In the genomic region with DNA sequence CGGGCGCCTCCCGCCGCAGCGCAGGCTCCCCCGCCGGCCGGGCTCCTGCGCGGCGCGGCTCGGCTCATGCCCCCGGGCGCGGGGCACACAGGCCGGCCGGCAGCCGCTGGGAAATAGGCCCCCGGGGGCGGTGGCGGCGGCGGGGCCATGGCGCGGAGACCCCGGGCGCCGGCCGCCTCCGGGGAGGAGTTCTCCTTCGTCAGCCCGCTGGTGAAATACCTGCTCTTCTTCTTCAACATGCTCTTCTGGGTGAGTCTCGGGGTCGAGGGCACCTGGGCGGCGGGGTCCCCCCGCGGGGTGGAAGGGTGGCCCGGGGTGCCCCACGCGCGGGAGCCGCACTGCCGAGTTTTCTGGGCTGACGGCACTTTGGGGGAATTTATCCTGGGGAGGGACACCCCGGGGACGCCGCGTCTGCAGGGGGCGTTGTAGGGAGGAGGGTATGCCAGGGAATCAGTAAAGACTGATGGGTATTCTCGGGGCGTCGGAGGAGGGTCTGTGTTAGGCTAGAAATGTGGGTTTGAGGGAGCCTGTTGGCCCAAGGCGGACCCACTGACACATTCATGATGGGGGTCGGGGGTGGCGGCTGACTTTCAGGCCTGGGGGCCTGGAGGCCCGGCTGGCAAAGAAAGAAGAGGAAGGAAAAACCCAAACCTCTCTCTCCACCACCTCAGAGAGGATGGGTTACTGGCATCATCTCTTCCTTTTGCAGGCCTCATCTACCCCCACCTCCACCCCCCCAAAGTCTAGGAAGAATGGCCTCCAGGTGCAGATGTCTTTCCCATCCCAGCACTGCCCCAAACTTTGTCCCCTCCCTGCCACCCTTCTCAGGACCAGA, we compare ENCODE assay signal across 8 cellular contexts. TPM values are rescaled to one million over a fixed set of nuclear protein-coding genes. Genes with fewer than 3 reads are reported as not detected.
DNase-seq lines count a peak whose midpoint lies in the region; ATAC-seq and TF ChIP-seq lines count a peak whose summit lies in the region.

No MANE protein-coding gene starts in this region.

- peak; percentile 21 for ATAC-seq in GM21529 (IDR thresholded peaks at IDR 0.05; ENCODE audit: unreplicated experiment)
- peak; percentile 22 to 39 for ATAC-seq in naive B cell (ENCODE audit: low read depth in 2 of 2)
- ATAC-seq in HG02840 (IDR thresholded peaks at IDR 0.05; ENCODE audit: low FRiP score, unreplicated experiment), result no peak
- no peak for ATAC-seq in HG03378 (IDR thresholded peaks at IDR 0.05; ENCODE audit: unreplicated experiment)

- H3K4me3 ChIP-seq in OCI-LY1 (ENCODE audit: low read depth, low read length, poor library complexity, severe bottlenecking) (peak overlapping the region; percentile 72), mammary epithelial cell (replicated peaks in 1 of 3; ENCODE audit: insufficient read depth in 1 of 3, low read depth in 2 of 3, low read length in 3 of 3) (peak overlapping the region; percentile 48 to 55 (median 54))

- H3K79me2 ChIP-seq in OCI-LY1 (ENCODE audit: insufficient read depth, low read length) (no peaks in the 10 kb centered on the region), mammary epithelial cell (ENCODE audit: insufficient read depth, low read length) (no peaks in the 10 kb centered on the region)

- no TSS peak for BruUV-seq in Calu3 (replicated peaks; lab: Mats Ljungman, UMichigan)
- BruUV-seq in mammary epithelial cell (replicated peaks; lab: Mats Ljungman, UMichigan), result no TSS peak

- WGBS in mammary epithelial cell (ENCODE audit: low coverage, missing lambda C conversion rate), result 17% methylated on average over 11 of the region's 58 CpGs

- dilution Hi-C loops in mammary epithelial cell (cut with HindIII; ENCODE audit: low sequenced_read_pairs), result no loop called here

- CTCF ChIA-PET in Calu3 (lab: Charles Lee) (interaction anchor here (1.8 kb wide), 1 partner anchor 19 kb away, joined by 9 read pairs; no protein-coding TSS in a partner anchor), mammary epithelial cell (lab: Charles Lee; ENCODE audit: low non-redundant PET) (no interaction called here)

- H3K36me3 Mint-ChIP-seq in Calu3 (ENCODE audit: insufficient read depth, unreplicated experiment) (peaks cover 6% of the 10 kb centered on the region), naive B cell (peaks cover 8 to 12% of the 10 kb centered on the region in 2 donors)

- H3F3A ChIP-seq in OCI-LY1 (ENCODE audit: insufficient read depth, low read length), result no peaks in the 10 kb centered on the region

- H3K9ac ChIP-seq in OCI-LY1 (ENCODE audit: low read length) (peak overlapping the region; percentile 68), mammary epithelial cell (ENCODE audit: insufficient read depth, low read length) (peak overlapping the region; percentile 9)

- in situ Hi-C loops in mammary epithelial cell (cut with MboI; ENCODE audit: low sequenced_read_pairs in 2 of 2), result no loop called here

- intact Hi-C loops in Calu3 (cut with micrococcal nuclease; ENCODE audit: unreplicated experiment) (no loop called here), mammary epithelial cell (cut with micrococcal nuclease) (no loop called here)

- peak overlapping the region; percentile 73 for H3K4me3 Mint-ChIP-seq in Calu3 (ENCODE audit: low read depth, unreplicated experiment)
- H3K4me3 Mint-ChIP-seq in naive B cell, result peak overlapping the region; percentile 92 to 99 (median 98)

- H3K36me3 ChIP-seq in OCI-LY1 (ENCODE audit: insufficient read depth, low read length), result no peaks in the 10 kb centered on the region
- no peaks in the 10 kb centered on the region for H3K36me3 ChIP-seq in mammary epithelial cell (ENCODE audit: insufficient read depth, low read length)

- peaks cover 29% of the 10 kb centered on the region for H3K27me3 Mint-ChIP-seq in Calu3 (ENCODE audit: unreplicated experiment)
- H3K27me3 Mint-ChIP-seq in naive B cell, result no peaks in the 10 kb centered on the region

- no peak overlapping the region for H3K27ac Mint-ChIP-seq in Calu3 (ENCODE audit: unreplicated experiment)
- H3K27ac Mint-ChIP-seq in naive B cell, result peak overlapping the region; percentile 98 to 100 (median 99)

- no peaks in the 10 kb centered on the region for H3K27me3 ChIP-seq in OCI-LY1 (ENCODE audit: insufficient read depth, low read length)
- H3K27me3 ChIP-seq in mammary epithelial cell (ENCODE audit: insufficient read depth, low read length), result no peaks in the 10 kb centered on the region

- H4K20me1 ChIP-seq in OCI-LY1 (ENCODE audit: insufficient read depth, low read length) (no peaks in the 10 kb centered on the region), mammary epithelial cell (ENCODE audit: insufficient read depth, low read length) (no peaks in the 10 kb centered on the region)

- H3K4me2 ChIP-seq in OCI-LY1 (ENCODE audit: low read length) (peak overlapping the region; percentile 82), mammary epithelial cell (ENCODE audit: insufficient read depth, low read depth, low read length) (peak overlapping the region; percentile 93)

- DNase-seq in Calu3 (peak; percentile 21), mammary epithelial cell (no peak), naive B cell (peak; percentile 56), inferior parietal cortex (ENCODE audit: extremely low spot score) (no peak)

- peak; percentile 33 for TF ChIP-seq CTCF in Calu3 (IDR thresholded peaks at IDR 0.05; ENCODE audit: unreplicated experiment)
- TF ChIP-seq CTCF in OCI-LY1 (IDR thresholded peaks at IDR 0.05; ENCODE audit: low read length), result peak; percentile 95
- TF ChIP-seq CTCF in mammary epithelial cell (conservative IDR thresholded peaks at IDR 0.05 in 1 of 2, IDR thresholded peaks at IDR 0.05 in 1 of 2; ENCODE audit: extremely low read depth in 1 of 2, insufficient read depth in 1 of 2, low read depth in 1 of 2, low read length in 2 of 2), result peak in 1 of 2 donors; percentile 41

- H2AFZ ChIP-seq in OCI-LY1 (ENCODE audit: low read length) (no peak overlapping the region), mammary epithelial cell (ENCODE audit: low read depth, low read length) (peak overlapping the region; percentile 90)

- no peaks in the 10 kb centered on the region for H3K9me2 ChIP-seq in OCI-LY1 (ENCODE audit: low read depth, low read length)

- H3K9me3 ChIP-seq in OCI-LY1 (ENCODE audit: low read length) (no peaks in the 10 kb centered on the region), mammary epithelial cell (replicated peaks; ENCODE audit: insufficient read depth, low read length) (no peaks in the 10 kb centered on the region)

- H3K4me1 ChIP-seq in OCI-LY1 (ENCODE audit: insufficient read depth, low read length, severe bottlenecking) (peaks cover 53% of the 10 kb centered on the region), mammary epithelial cell (ENCODE audit: insufficient read depth, low read length) (peaks cover 10% of the 10 kb centered on the region)

- H3K4me1 Mint-ChIP-seq in Calu3 (ENCODE audit: low read depth, unreplicated experiment) (peaks cover 9% of the 10 kb centered on the region), naive B cell (peaks cover 64 to 72% (median 70%) of the 10 kb centered on the region in 3 donors)

- no peaks in the 10 kb centered on the region for H3K9me3 Mint-ChIP-seq in Calu3 (ENCODE audit: low read depth, unreplicated experiment)
- no peaks in the 10 kb centered on the region for H3K9me3 Mint-ChIP-seq in naive B cell

- H3K27ac ChIP-seq in OCI-LY1 (ENCODE audit: low read depth, low read length, poor library complexity, severe bottlenecking) (peak overlapping the region; percentile 62), mammary epithelial cell (ENCODE audit: insufficient read depth, low read depth, low read length) (no peak overlapping the region)

RNA-seq across cellular contexts. Expression of gene TSPAN33, which starts 0.5 kb away (rescaled TPM):
- total RNA-seq in Calu3 (2022), result 12.4 and 13.4 TPM in 2 replicates
- total RNA-seq in mammary epithelial cell, result 1 to 10 TPM; 1.7 to 1.8 TPM
- 4.8 TPM for polyA plus RNA-seq in mammary epithelial cell
- polyA minus RNA-seq in mammary epithelial cell, result 7.2 TPM
- polyA plus RNA-seq in naive B cell (ENCODE audit: low read depth in 6 of 6), result 100 to 1,000 TPM in 5 of 6 donors, 10 to 100 TPM in 1; 92.8 to 171 (median 136) TPM

RNA-seq across cellular contexts. Expression of gene SMO, which starts 43.4 kb away (rescaled TPM):
- total RNA-seq in Calu3 (2022) (2.1 and 3.6 TPM in 2 replicates), mammary epithelial cell (10 to 100 TPM; 10.4 to 15.2 TPM)
- polyA plus RNA-seq in mammary epithelial cell (6.9 TPM), naive B cell (ENCODE audit: low read depth in 6 of 6) (under 1 TPM in 1 of 6 donors, not detected in 5; 0.14 TPM)
- polyA minus RNA-seq in mammary epithelial cell, result 44.1 TPM

Comparison
In these comparisons a context has a peak if more than half of its experiments do, and no peak if none do; other contexts are left out.
1. DNase-seq: peak in Calu3 (single experiment) and naive B cell (single experiment); none in mammary epithelial cell (single experiment) and inferior parietal cortex (single experiment).
2. ATAC-seq: peak in GM21529 (single experiment) and naive B cell (2 of 2); none in HG02840 (single experiment) and HG03378 (single experiment).